ENCODE assay signal across 13 cellular contexts in the genomic region with DNA sequence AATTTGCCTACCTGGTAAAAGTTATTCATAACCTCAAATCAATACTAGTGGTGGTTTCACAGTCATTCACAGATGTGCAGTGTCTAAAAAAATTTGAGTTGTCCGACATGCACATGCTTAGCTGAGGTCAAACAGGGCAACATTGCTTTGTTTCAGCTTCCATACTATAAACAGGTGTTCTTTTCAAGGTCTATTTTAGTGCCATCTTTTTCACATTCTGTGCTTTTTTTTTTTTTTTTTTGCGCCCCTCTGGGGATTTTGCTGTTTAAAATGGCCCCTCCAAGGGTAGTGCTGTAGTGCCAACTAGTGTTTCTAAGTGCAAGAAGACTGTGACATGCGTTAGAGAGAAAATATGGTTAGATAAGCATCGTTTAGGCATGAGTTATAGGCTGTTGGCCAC. TPM values are rescaled to one million over a fixed set of nuclear protein-coding genes. Genes with fewer than 3 reads are reported as not detected.
DNase-seq lines count a peak whose midpoint lies in the region; ATAC-seq and TF ChIP-seq lines count a peak whose summit lies in the region.
"Had no signal": no experiment of that assay in that cellular context is flagged by ENCODE, and none has a peak within 500 bp of the region (broad histone marks: within the 10 kb centered on the region; RNA-seq: fewer than 3 reads in every experiment).

No MANE protein-coding gene starts in this region.

- 73 to 80% methylated on average over 4 of the region's 4 CpGs for WGBS in heart right ventricle, 2 donors

- CTCF ChIA-PET in T-cell (lab: Charles Lee), result interaction anchor here in 1 of 2 donors (0.6 to 0.9 kb wide), 2 partner anchors 69 to 115 kb away, joined by 3 to 6 read pairs; no protein-coding TSS in a partner anchor

- intact Hi-C loops in heart right ventricle (cut with DNase I), result no loop called here

- H3K27ac Mint-ChIP-seq in T-cell, result no peak overlapping the region
- H3K27ac Mint-ChIP-seq: B cell; T-helper 1 cell treated with Interleukin-12 subunit alpha and Interleukin-12 subunit beta and Interleukin-4 antibody, amounts not matched to agents 30 μg/mL and 1 μg/mL, for 36 hours had no signal

- peak; percentile 94 for ATAC-seq in GM19324 (IDR thresholded peaks at IDR 0.05; ENCODE audit: low FRiP score, unreplicated experiment)
- ATAC-seq in HG02763 (IDR thresholded peaks at IDR 0.05; ENCODE audit: unreplicated experiment), result peak; percentile 95
- peak; percentile 92 for ATAC-seq in HG03520 (IDR thresholded peaks at IDR 0.05; ENCODE audit: unreplicated experiment)
- no peak for ATAC-seq in T-cell (replicated peaks in 1 of 4)
- no peak for ATAC-seq in heart right ventricle

- DNase-seq in T-cell, result no peak
- DNase-seq in NCI-H2081 (lab: John Stamatoyannopoulos, UW), result no peak
- no peak for DNase-seq in NCI-H345 treated with DMSO at 0.1 percent for 48 hours (lab: John Stamatoyannopoulos, UW; ENCODE audit: unreplicated experiment)
- no peak for DNase-seq in heart right ventricle
- DNase-seq: KBM-7, NCI-H524 treated with DMSO at 0.1 percent for 48 hours had no signal

- TF ChIP-seq CTCF in GM12872 (IDR thresholded peaks at IDR 0.05; ENCODE audit: insufficient read depth, low read depth, low read length) (peak; percentile 54; the same call in 2 of the 3 replicates), heart right ventricle (IDR thresholded peaks at IDR 0.05) (no peak)

- no peak overlapping the region for H3K4me3 Mint-ChIP-seq in T-cell
- H3K4me3 Mint-ChIP-seq: B cell; T-helper 1 cell treated with Interleukin-12 subunit alpha and Interleukin-12 subunit beta and Interleukin-4 antibody, amounts not matched to agents 30 μg/mL and 1 μg/mL, for 36 hours had no signal

- no peaks in the 10 kb centered on the region for H3K27me3 Mint-ChIP-seq in T-cell
- H3K27me3 Mint-ChIP-seq: B cell had no signal

- H3K27ac ChIP-seq in heart right ventricle, result no peak overlapping the region

- peaks cover 18% of the 10 kb centered on the region for H3K36me3 Mint-ChIP-seq in T-cell

- peaks cover 0 to 15% (median 0%) of the 10 kb centered on the region in 9 donors for H3K4me1 ChIP-seq in heart right ventricle

- peaks cover 0 to 90% (median 35%) of the 10 kb centered on the region in 9 donors for H3K36me3 ChIP-seq in heart right ventricle

- no peak overlapping the region for H3K4me3 ChIP-seq in heart right ventricle
- H3K4me3 ChIP-seq: lung had no signal

- no peaks in the 10 kb centered on the region for H3K27me3 ChIP-seq in heart right ventricle

- POLR2A ChIA-PET in T-cell (lab: Charles Lee), result interaction anchor here in 1 of 2 donors (0.6 kb wide), 1 partner anchor 12 kb away, joined by 7 read pairs; no protein-coding TSS in a partner anchor

- H3K9me3 ChIP-seq in heart right ventricle, result no peaks in the 10 kb centered on the region

- peaks cover 25 to 29% (median 26%) of the 10 kb centered on the region in 3 donors for H3K4me1 Mint-ChIP-seq in T-cell

- H3K9me3 Mint-ChIP-seq in T-cell, result no peaks in the 10 kb centered on the region
- H3K9me3 Mint-ChIP-seq: T-helper 1 cell treated with Interleukin-12 subunit alpha and Interleukin-12 subunit beta and Interleukin-4 antibody, amounts not matched to agents 30 μg/mL and 1 μg/mL, for 36 hours had no signal

RNA-seq across cellular contexts. Expression of a gene that starts 14.5 kb away (rescaled TPM):
- total RNA-seq in T-cell, result 10 to 100 TPM; 19.7 to 37.3 (median 30.3) TPM
- 10 to 100 TPM; 23.4 to 38.5 (median 28.0) TPM for total RNA-seq in heart right ventricle
- polyA plus RNA-seq in heart right ventricle, result 10 to 100 TPM; 10.9 to 19.3 TPM

RNA-seq across cellular contexts. Expression of a gene that starts 20.3 kb away (rescaled TPM):
- total RNA-seq in T-cell, result 1 to 10 TPM; 1.2 to 3.3 (median 2.1) TPM
- 10 to 100 TPM; 36.6 to 65.7 (median 53.5) TPM for total RNA-seq in heart right ventricle
- 10 to 100 TPM; 19.5 to 22.5 TPM for polyA plus RNA-seq in heart right ventricle

Comparison
In these comparisons a context has a peak if more than half of its experiments do, and no peak if none do; other contexts are left out.
1. ATAC-seq: peak in GM19324 (single experiment), HG02763 (single experiment) and HG03520 (single experiment); none in T-cell (0 of 4) and heart right ventricle (0 of 8).
2. RNA of a gene that starts 20.3 kb away (total RNA-seq): 36.6 to 65.7 TPM in heart right ventricle; 1.2 to 3.3 TPM in T-cell; every median in the first group is over 4 times any median in the second.